ENCODE assay signal across 13 cellular contexts in genomic region chr1:12186277-12186985, GRCh38. TPM values are rescaled to one million over a fixed set of nuclear protein-coding genes. Genes with fewer than 3 reads are reported as not detected.
DNase-seq lines count a peak whose midpoint lies in the region; ATAC-seq and TF ChIP-seq lines count a peak whose summit lies in the region.
"Had no signal": no experiment of that assay in that cellular context is flagged by ENCODE, and none has a peak within 500 bp of the region (broad histone marks: within the 10 kb centered on the region; RNA-seq: fewer than 3 reads in every experiment).

No MANE protein-coding gene starts in this region.

- TF ChIP-seq POLR2A in adrenal gland (IDR thresholded peaks at IDR 0.05) (no peak), right lobe of liver (IDR thresholded peaks at IDR 0.05) (no peak)

- no peak for TF ChIP-seq CTCF in adrenal gland (IDR thresholded peaks at IDR 0.05)
- no peak for TF ChIP-seq CTCF in right lobe of liver (IDR thresholded peaks at IDR 0.05)

- H3K27ac ChIP-seq in adrenal gland: peak overlapping the region in 3 of 5 donors; percentile 70 to 93 (median 88)
- H3K27ac ChIP-seq in right lobe of liver: peak overlapping the region; percentile 83 to 93 (median 91)

- no peak for DNase-seq in activated CD4-positive, CD25-positive, alpha-beta regulatory T cell treated with anti-CD3 and anti-CD28 coated beads, Interleukin-2, amount 50 U/mL, for 72 hours
- no peak for DNase-seq in adrenal gland
- peak; percentile 72 to 82 (median 81) for DNase-seq in right lobe of liver
- no peak for DNase-seq in EL
- DNase-seq in C1 segment of cervical spinal cord (lab: John Stamatoyannopoulos, UW): no peak
- DNase-seq in SKM-1 (lab: John Stamatoyannopoulos, UW; ENCODE audit: unreplicated experiment): no peak
- DNase-seq: 8988T, amygdala, T-helper 2 cell had no signal

- no peak overlapping the region for H3K4me3 ChIP-seq in adrenal gland
- no peak overlapping the region for H3K4me3 ChIP-seq in right lobe of liver
- H3K4me3 ChIP-seq: MG63 had no signal

- peaks cover 58% of the 10 kb centered on the region for H3K36me3 Mint-ChIP-seq in stimulated activated naive CD8-positive, alpha-beta T cell treated with anti-CD3 and anti-CD28 coated beads, Interleukin-15, Interleukin-2, amounts not matched to agents 100 ng/mL and 50 ng/mL, for 24 hours (ENCODE audit: low read depth)
- H3K36me3 Mint-ChIP-seq: mesothelial cell of epicardium had no signal

- no peaks in the 10 kb centered on the region for H3K9me3 Mint-ChIP-seq in stimulated activated naive CD8-positive, alpha-beta T cell treated with anti-CD3 and anti-CD28 coated beads, Interleukin-15, Interleukin-2, amounts not matched to agents 100 ng/mL and 50 ng/mL, for 24 hours
- H3K9me3 Mint-ChIP-seq: mesothelial cell of epicardium had no signal

- intact Hi-C loops in adrenal gland (cut with DNase I): no loop called here
- intact Hi-C loops in right lobe of liver (cut with DNase I): no loop called here

- H3K27me3 ChIP-seq in adrenal gland (no peaks in the 10 kb centered on the region), right lobe of liver (no peaks in the 10 kb centered on the region)
- H3K27me3 ChIP-seq: MG63 had no signal

- H3K36me3 ChIP-seq in adrenal gland (replicated peaks in 1 of 2) (peaks cover 0 to 4% of the 10 kb centered on the region in 2 donors), right lobe of liver (peaks cover 0 to 3% (median 0%) of the 10 kb centered on the region in 4 donors)
- H3K36me3 ChIP-seq: MG63 had no signal

- H3K4me1 Mint-ChIP-seq in stimulated activated naive CD8-positive, alpha-beta T cell treated with anti-CD3 and anti-CD28 coated beads, Interleukin-15, Interleukin-2, amounts not matched to agents 100 ng/mL and 50 ng/mL, for 24 hours (ENCODE audit: low read depth): peaks cover 75% of the 10 kb centered on the region

- H3K9me3 ChIP-seq in adrenal gland (replicated peaks in 1 of 3): no peaks in the 10 kb centered on the region
- H3K9me3 ChIP-seq in right lobe of liver: no peaks in the 10 kb centered on the region
- H3K9me3 ChIP-seq: MG63 had no signal

- peaks cover 19 to 56% of the 10 kb centered on the region in 2 donors for H3K4me1 ChIP-seq in adrenal gland (replicated peaks in 1 of 2)
- H3K4me1 ChIP-seq in right lobe of liver: peaks cover 0 to 50% (median 28%) of the 10 kb centered on the region in 4 donors

- ATAC-seq in activated CD4-positive, CD25-positive, alpha-beta regulatory T cell treated with anti-CD3 and anti-CD28 coated beads, Interleukin-2, amount 50 U/mL, for 24 hours: peak; percentile 18 to 22
- ATAC-seq in right lobe of liver: peak; percentile 52 to 62 (median 54)

- no peak overlapping the region for H3K4me3 Mint-ChIP-seq in stimulated activated naive CD8-positive, alpha-beta T cell treated with anti-CD3 and anti-CD28 coated beads, Interleukin-15, Interleukin-2, amounts not matched to agents 100 ng/mL and 50 ng/mL, for 24 hours
- H3K4me3 Mint-ChIP-seq: mesothelial cell of epicardium had no signal

- H3K27me3 Mint-ChIP-seq in stimulated activated naive CD8-positive, alpha-beta T cell treated with anti-CD3 and anti-CD28 coated beads, Interleukin-15, Interleukin-2, amounts not matched to agents 100 ng/mL and 50 ng/mL, for 24 hours: no peaks in the 10 kb centered on the region

- WGBS in adrenal gland, 4 donors: 53 to 71% (median 65%) methylated on average over 6 to 10 of the region's 10 CpGs
- WGBS in right lobe of liver (ENCODE audit: insufficient coverage, low coverage, low lambda C conversion rate, missing lambda C conversion rate): 25% methylated on average over 3 of the region's 10 CpGs

- peak overlapping the region; percentile 49 for H3K27ac Mint-ChIP-seq in stimulated activated naive CD8-positive, alpha-beta T cell treated with anti-CD3 and anti-CD28 coated beads, Interleukin-15, Interleukin-2, amounts not matched to agents 100 ng/mL and 50 ng/mL, for 24 hours
- H3K27ac Mint-ChIP-seq: mesothelial cell of epicardium had no signal

RNA-seq across cellular contexts. Expression of gene TNFRSF1B, which starts 19.6 kb away (rescaled TPM):
- total RNA-seq in adrenal gland (10 to 100 TPM; 14.6 to 58.3 (median 36.8) TPM), right lobe of liver (10 to 100 TPM; 12.9 to 56.9 (median 26.5) TPM)
- polyA plus RNA-seq in adrenal gland: 10 to 100 TPM in 2 of 3 donors, 1 to 10 TPM in 1; 7.7 to 11.7 (median 10.7) TPM

RNA-seq across cellular contexts. Expression of gene VPS13D, which starts 43.4 kb away (rescaled TPM):
- total RNA-seq in adrenal gland (10 to 100 TPM; 33.2 to 62.3 (median 43.8) TPM), right lobe of liver (10 to 100 TPM; 25.9 to 36.9 (median 30.8) TPM)
- 10 to 100 TPM; 17.0 to 23.3 (median 23.2) TPM for polyA plus RNA-seq in adrenal gland

Comparison
In these comparisons a context has a peak if more than half of its experiments do, and no peak if none do; other contexts are left out.
1. DNase-seq: peak in right lobe of liver (3 of 3); none in activated CD4-positive, CD25-positive, alpha-beta regulatory T cell treated with anti-CD3 and anti-CD28 coated beads, Interleukin-2, amount 50 U/mL, for 72 hours (single experiment), adrenal gland (0 of 7), EL (single experiment), C1 segment of cervical spinal cord (0 of 14) and SKM-1 (single experiment).